Comparison of ENCODE assay signal across 11 cellular contexts in the genomic region with DNA sequence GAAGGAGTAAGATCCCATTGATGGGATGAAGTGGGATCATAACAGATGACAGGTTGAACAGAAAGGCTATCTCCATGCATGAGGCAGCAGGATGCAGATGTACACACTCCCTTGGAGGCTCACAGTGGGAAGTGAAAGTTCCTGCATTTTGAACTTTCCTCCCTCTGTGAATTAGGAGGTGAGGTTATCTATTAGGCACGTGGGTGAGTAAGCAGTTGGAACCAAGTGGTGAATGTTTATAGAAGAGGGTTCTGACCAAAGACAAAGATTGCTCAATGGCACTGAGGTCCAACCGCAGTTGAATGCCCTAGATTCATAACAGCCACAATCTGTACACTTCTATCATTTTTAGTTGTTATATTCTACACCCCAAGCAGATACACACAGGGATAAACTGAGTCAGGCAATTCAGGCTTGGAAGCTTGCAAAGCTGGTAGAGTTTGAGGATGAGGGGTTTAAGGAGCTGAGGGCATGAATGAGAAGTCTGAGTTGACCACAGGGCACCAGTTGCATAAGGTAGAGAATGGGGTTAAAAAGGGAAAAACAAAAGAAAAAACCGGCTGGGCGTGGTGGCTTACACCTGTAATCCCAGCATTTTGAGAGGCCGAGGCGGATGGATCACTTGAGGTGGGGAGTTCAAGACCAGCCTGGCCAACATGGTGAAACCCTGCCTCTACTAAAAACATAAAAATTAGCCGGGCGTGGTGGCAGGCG.
DNase-seq lines count a peak whose midpoint lies in the region; ATAC-seq and FAIRE-seq lines count a peak whose summit lies in the region.
"Had no signal": no experiment of that assay in that cellular context is flagged by ENCODE, and none has a peak within 500 bp of the region (broad histone marks: within the 10 kb centered on the region; RNA-seq: fewer than 3 reads in every experiment).

No MANE protein-coding gene starts in this region.

- no peak for FAIRE-seq in urothelium cell line (lab: Jason Lieb, UNC)
- FAIRE-seq: TTC549 had no signal

- H3K27me3 Mint-ChIP-seq in stimulated activated naive CD8-positive, alpha-beta T cell treated with anti-CD3 and anti-CD28 coated beads, Interleukin-15, Interleukin-2, amounts not matched to agents 100 ng/mL and 50 ng/mL, for 24 hours: no peaks in the 10 kb centered on the region

- no peak for ATAC-seq in stimulated activated naive CD8-positive, alpha-beta T cell treated with anti-CD3 and anti-CD28 coated beads, Interleukin-15, Interleukin-2, amounts not matched to agents 100 U/mL and 50 U/mL, for 24 hours
- ATAC-seq in GM21447 (IDR thresholded peaks at IDR 0.05; ENCODE audit: unreplicated experiment) (no peak), HG02571 (IDR thresholded peaks at IDR 0.05; ENCODE audit: unreplicated experiment) (no peak)

- no peak for DNase-seq in stimulated activated naive CD8-positive, alpha-beta T cell treated with anti-CD3 and anti-CD28 coated beads, Interleukin-15, Interleukin-2, amounts not matched to agents 100 U/mL and 50 U/mL, for 24 hours
- peak; percentile 63 for DNase-seq in SW480 (ENCODE audit: low spot score)
- peak; percentile 56 for DNase-seq in hepatic stellate cell (ENCODE audit: low spot score)
- DNase-seq in urothelium cell line (ENCODE audit: low spot score): peak; percentile 31
- DNase-seq in activated CD4-positive, CD25-positive, alpha-beta regulatory T cell treated with anti-CD3 and anti-CD28 coated beads, Interleukin-2, amount 50 U/mL, for 72 hours: no peak
- DNase-seq: DMS153, dorsolateral prefrontal cortex had no signal

- H3K4me3 Mint-ChIP-seq in stimulated activated naive CD8-positive, alpha-beta T cell treated with anti-CD3 and anti-CD28 coated beads, Interleukin-15, Interleukin-2, amounts not matched to agents 100 ng/mL and 50 ng/mL, for 24 hours: no peak overlapping the region

- H3K4me1 Mint-ChIP-seq in stimulated activated naive CD8-positive, alpha-beta T cell treated with anti-CD3 and anti-CD28 coated beads, Interleukin-15, Interleukin-2, amounts not matched to agents 100 ng/mL and 50 ng/mL, for 24 hours (ENCODE audit: low read depth): peaks cover 56% of the 10 kb centered on the region

- H3K9me3 Mint-ChIP-seq in stimulated activated naive CD8-positive, alpha-beta T cell treated with anti-CD3 and anti-CD28 coated beads, Interleukin-15, Interleukin-2, amounts not matched to agents 100 ng/mL and 50 ng/mL, for 24 hours: no peaks in the 10 kb centered on the region

- H3K27ac Mint-ChIP-seq in stimulated activated naive CD8-positive, alpha-beta T cell treated with anti-CD3 and anti-CD28 coated beads, Interleukin-15, Interleukin-2, amounts not matched to agents 100 ng/mL and 50 ng/mL, for 24 hours: peak overlapping the region; percentile 43

- peaks cover 68% of the 10 kb centered on the region for H3K36me3 Mint-ChIP-seq in stimulated activated naive CD8-positive, alpha-beta T cell treated with anti-CD3 and anti-CD28 coated beads, Interleukin-15, Interleukin-2, amounts not matched to agents 100 ng/mL and 50 ng/mL, for 24 hours (ENCODE audit: low read depth)

Comparison
In these comparisons a context has a peak if more than half of its experiments do, and no peak if none do; other contexts are left out.
1. DNase-seq: peak in SW480 (single experiment), hepatic stellate cell (single experiment) and urothelium cell line (single experiment); none in stimulated activated naive CD8-positive, alpha-beta T cell treated with anti-CD3 and anti-CD28 coated beads, Interleukin-15, Interleukin-2, amounts not matched to agents 100 U/mL and 50 U/mL, for 24 hours (single experiment) and activated CD4-positive, CD25-positive, alpha-beta regulatory T cell treated with anti-CD3 and anti-CD28 coated beads, Interleukin-2, amount 50 U/mL, for 72 hours (single experiment).